Comparison of ENCODE assay signal across 8 cellular contexts in genomic region chr7:97006146-97006950, GRCh38. TPM values are rescaled to one million over a fixed set of nuclear protein-coding genes. Genes with fewer than 3 reads are reported as not detected.
A peak's percentile ranks its signal among the peaks of the same experiment; 100 is the strongest.
DNase-seq lines count a peak whose midpoint lies in the region; ATAC-seq and TF ChIP-seq lines count a peak whose summit lies in the region.

No MANE protein-coding gene starts in this region.

- H3K27me3 ChIP-seq in WERI-Rb-1 (ENCODE audit: insufficient read depth, low read depth, severe bottlenecking): no peaks in the 10 kb centered on the region
- peaks cover 55% of the 10 kb centered on the region for H3K27me3 ChIP-seq in fibroblast of lung (ENCODE audit: control insufficient read depth, insufficient read depth, low read length)
- H3K27me3 ChIP-seq in osteoblast (ENCODE audit: insufficient read depth, low read length): no peaks in the 10 kb centered on the region

- H3K4me3 ChIP-seq in AG10803 (ENCODE audit: low read length) (peak overlapping the region; percentile 22; the same call in 1 of the 2 replicates), WERI-Rb-1 (ENCODE audit: low read depth, low read length) (peak overlapping the region; percentile 74), fibroblast of lung (replicated peaks in 1 of 4; ENCODE audit: control extremely low read depth in 1 of 4, insufficient read depth in 1 of 4, low read depth in 3 of 4, low read length in 4 of 4) (peak overlapping the region in 2 of 4 experiments; percentile 16 to 49), osteoblast (ENCODE audit: insufficient read depth, low read length) (peak overlapping the region; percentile 74)

- H2AFZ ChIP-seq in fibroblast of lung (ENCODE audit: low read length) (no peak overlapping the region), osteoblast (ENCODE audit: low read length) (peak overlapping the region; percentile 91)

- H3K9ac ChIP-seq in fibroblast of lung (ENCODE audit: insufficient read depth, low read length): no peak overlapping the region

- H3K36me3 ChIP-seq in WERI-Rb-1: peaks cover 32% of the 10 kb centered on the region
- no peaks in the 10 kb centered on the region for H3K36me3 ChIP-seq in fibroblast of lung (ENCODE audit: control insufficient read depth, insufficient read depth, low read length)
- H3K36me3 ChIP-seq in osteoblast (ENCODE audit: insufficient read depth, low read length): no peaks in the 10 kb centered on the region

- H4K20me1 ChIP-seq in fibroblast of lung (ENCODE audit: control insufficient read depth, extremely low read depth, insufficient read depth, low read length) (no peaks in the 10 kb centered on the region), osteoblast (ENCODE audit: insufficient read depth, low read length) (no peaks in the 10 kb centered on the region)

- H3K4me2 ChIP-seq in fibroblast of lung (ENCODE audit: extremely low read depth, insufficient read depth, low read length): peak overlapping the region; percentile 60
- peak overlapping the region; percentile 89 for H3K4me2 ChIP-seq in osteoblast (ENCODE audit: insufficient read depth, low read length)

- H3K27ac ChIP-seq in WERI-Rb-1 (peak overlapping the region; percentile 98), fibroblast of lung (ENCODE audit: insufficient read depth, low read length) (no peak overlapping the region), osteoblast (ENCODE audit: low read depth, low read length) (peak overlapping the region; percentile 45), substantia nigra (ENCODE audit: low read depth, low read length, poor library complexity, severe bottlenecking) (no peak overlapping the region)

- H3K9me3 ChIP-seq in WERI-Rb-1 (ENCODE audit: severe bottlenecking) (no peaks in the 10 kb centered on the region), fibroblast of lung (ENCODE audit: control insufficient read depth, insufficient read depth, low read depth, low read length) (no peaks in the 10 kb centered on the region), osteoblast (ENCODE audit: low read depth, low read length) (no peaks in the 10 kb centered on the region)

- ATAC-seq in GM19438 (IDR thresholded peaks at IDR 0.05; ENCODE audit: low read depth, unreplicated experiment): peak; percentile 61

- H3K79me2 ChIP-seq in fibroblast of lung (ENCODE audit: control insufficient read depth, insufficient read depth, low read length): no peaks in the 10 kb centered on the region
- H3K79me2 ChIP-seq in osteoblast (ENCODE audit: insufficient read depth, low read length): peaks cover 5% of the 10 kb centered on the region

- no peaks in the 10 kb centered on the region for H3K4me1 ChIP-seq in fibroblast of lung (ENCODE audit: control insufficient read depth, extremely low read depth, insufficient read depth, low read length)
- H3K4me1 ChIP-seq in osteoblast (ENCODE audit: insufficient read depth, low read length): peaks cover 10% of the 10 kb centered on the region

- TF ChIP-seq CTCF in AG10803 (conservative IDR thresholded peaks at IDR 0.05; ENCODE audit: low read length): no peak
- TF ChIP-seq CTCF in WERI-Rb-1 (IDR thresholded peaks at IDR 0.05; ENCODE audit: low read depth, low read length): peak; percentile 24
- no peak for TF ChIP-seq CTCF in fibroblast of lung (conservative IDR thresholded peaks at IDR 0.05 in 1 of 2, IDR thresholded peaks at IDR 0.05 in 1 of 2; ENCODE audit: low read depth in 1 of 2, low read length in 2 of 2)
- no peak for TF ChIP-seq CTCF in osteoblast (IDR thresholded peaks at IDR 0.05; ENCODE audit: extremely low read depth, low read depth, low read length)

- DNase-seq in AG10803 (ENCODE audit: low read depth): no peak
- peak; percentile 77 for DNase-seq in KBM-7
- DNase-seq in WERI-Rb-1: peak; percentile 82
- DNase-seq in fibroblast of lung (ENCODE audit: low read depth in 2 of 2): peak; percentile 16 to 23
- DNase-seq in osteoblast (ENCODE audit: insufficient read length, low spot score, missing footprints): peak; percentile 97
- DNase-seq in SIG-M5 (lab: John Stamatoyannopoulos, UW): no peak
- DNase-seq in substantia nigra (lab: John Stamatoyannopoulos, UW): no peak

- in situ Hi-C loops in KBM-7 (cut with MboI; ENCODE audit: low pct_unique_long_range_greater_than_20kb, low sequenced_read_pairs): no loop called here

RNA-seq across cellular contexts. Expression of gene DLX6, which starts 1.0 kb away (rescaled TPM):
- under 0.01 TPM in 1 of 2 replicates, not detected in the other for total RNA-seq in fibroblast of lung
- not detected in 2 replicates for polyA plus RNA-seq in fibroblast of lung
- polyA plus RNA-seq in fibroblast of lung (2012): not detected in 2 replicates
- polyA minus RNA-seq in fibroblast of lung (ENCODE audit: low replicate concordance): not detected in 2 replicates
- total RNA-seq in osteoblast: 1.1 and 2.1 TPM in 2 replicates

RNA-seq across cellular contexts. Expression of gene DLX5, which starts 18.3 kb away (rescaled TPM):
- total RNA-seq in fibroblast of lung (0.17 TPM in 1 of 2 replicates, not detected in the other), osteoblast (2.5 and 3.2 TPM in 2 replicates)
- 0.06 TPM in 1 of 2 replicates, not detected in the other for polyA plus RNA-seq in fibroblast of lung
- polyA plus RNA-seq in fibroblast of lung (2012): not detected in 2 replicates
- not detected in 2 replicates for polyA minus RNA-seq in fibroblast of lung (ENCODE audit: low replicate concordance)

Comparison
In these comparisons a context has a peak if more than half of its experiments do, and no peak if none do; other contexts are left out.
1. DNase-seq: peak in KBM-7 (single experiment), WERI-Rb-1 (single experiment), fibroblast of lung (2 of 2) and osteoblast (single experiment); none in AG10803 (single experiment), SIG-M5 (single experiment) and substantia nigra (0 of 49).
2. H3K27ac ChIP-seq: peak in WERI-Rb-1 (single experiment) and osteoblast (single experiment); none in fibroblast of lung (single experiment) and substantia nigra (single experiment).